11 cellular contexts compared by ENCODE assay signal in the genomic region with DNA sequence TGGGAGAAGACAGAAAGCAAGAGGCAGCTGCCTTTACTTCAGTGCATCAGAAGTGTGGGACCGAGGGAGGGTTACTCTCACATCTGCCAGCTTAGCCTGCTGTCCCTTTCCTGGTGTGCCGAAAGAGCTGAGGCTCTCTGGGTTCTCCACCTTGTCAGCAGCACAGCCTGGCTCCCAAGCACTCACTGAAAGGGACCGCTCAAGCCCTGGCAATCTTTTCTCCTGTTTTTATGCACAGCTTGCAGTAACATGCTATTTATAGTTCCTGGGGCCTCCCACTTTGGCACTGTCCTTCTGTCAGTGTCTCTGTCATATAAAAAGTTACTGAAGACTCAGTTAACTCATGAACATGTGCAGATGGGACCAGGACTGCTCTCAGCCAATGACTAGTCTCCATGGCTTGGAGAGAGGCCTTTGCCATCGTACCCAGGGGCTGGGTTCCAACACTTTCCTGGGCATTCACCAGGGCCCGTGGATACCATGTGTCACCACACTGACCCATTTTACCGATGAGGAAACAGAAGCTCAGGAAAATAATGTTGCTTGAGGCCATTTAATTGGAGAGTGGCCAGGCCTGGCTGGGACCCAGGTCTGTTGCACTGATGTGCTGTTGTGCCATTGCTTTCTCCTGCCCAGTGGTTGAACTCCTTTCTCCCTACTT. TPM values are rescaled to one million over a fixed set of nuclear protein-coding genes. Genes with fewer than 3 reads are reported as not detected.
DNase-seq lines count a peak whose midpoint lies in the region; ATAC-seq and TF ChIP-seq lines count a peak whose summit lies in the region.
"Had no signal": no experiment of that assay in that cellular context is flagged by ENCODE, and none has a peak within 500 bp of the region (broad histone marks: within the 10 kb centered on the region; RNA-seq: fewer than 3 reads in every experiment).

No MANE protein-coding gene starts in this region.

- no peak for ATAC-seq in CD8-positive, alpha-beta T cell
- ATAC-seq in Right ventricle myocardium superior (ENCODE audit: poor library complexity) (peak; percentile 85), HG02588 (IDR thresholded peaks at IDR 0.05; ENCODE audit: unreplicated experiment) (no peak)
- ATAC-seq in stimulated activated effector memory CD8-positive, alpha-beta T cell treated with anti-CD3 and anti-CD28 coated beads, Interleukin-12 subunit alpha, Interleukin-12 subunit beta, amount 100 ng/mL, for 72 hours: no peak
- ATAC-seq: activated CD4-positive, CD25-positive, alpha-beta regulatory T cell treated with anti-CD3 and anti-CD28 coated beads, Interleukin-2, amount 50 U/mL, for 24 hours had no signal

- no peak overlapping the region for H3K9ac ChIP-seq in SK-N-MC (ENCODE audit: insufficient read length)

- H3K4me1 Mint-ChIP-seq in CD8-positive, alpha-beta T cell (ENCODE audit: low read depth): peaks cover 23% of the 10 kb centered on the region
- peaks cover 17% of the 10 kb centered on the region for H3K4me1 Mint-ChIP-seq in stimulated activated effector memory CD8-positive, alpha-beta T cell treated with anti-CD3 and anti-CD28 coated beads, Interleukin-12 subunit alpha, Interleukin-12 subunit beta, amount 100 ng/mL, for 72 hours

- intact Hi-C loops in CD8-positive, alpha-beta T cell (cut with DNase I, micrococcal nuclease): no loop called here
- intact Hi-C loops in Right ventricle myocardium superior (cut with DNase I): loop anchor here (10.0 kb wide), 1 partner anchor 129 kb away; no protein-coding TSS in a partner anchor
- intact Hi-C loops in stomach (cut with DNase I; ENCODE audit: low total_unique reads): no loop called here

- H3K9me3 Mint-ChIP-seq in CD8-positive, alpha-beta T cell: peaks cover 8% of the 10 kb centered on the region
- no peaks in the 10 kb centered on the region for H3K9me3 Mint-ChIP-seq in stimulated activated effector memory CD8-positive, alpha-beta T cell treated with anti-CD3 and anti-CD28 coated beads, Interleukin-12 subunit alpha, Interleukin-12 subunit beta, amount 100 ng/mL, for 72 hours

- H3K9me3 ChIP-seq in CD8-positive, alpha-beta T cell (ENCODE audit: low read length): no peaks in the 10 kb centered on the region
- H3K9me3 ChIP-seq in SK-N-MC (ENCODE audit: low read depth, low read length) (no peaks in the 10 kb centered on the region), stomach (no peaks in the 10 kb centered on the region)

- H3K27me3 Mint-ChIP-seq in CD8-positive, alpha-beta T cell (ENCODE audit: low read depth): no peaks in the 10 kb centered on the region

- H3K4me3 Mint-ChIP-seq in CD8-positive, alpha-beta T cell: no peak overlapping the region
- H3K4me3 Mint-ChIP-seq in stimulated activated effector memory CD8-positive, alpha-beta T cell treated with anti-CD3 and anti-CD28 coated beads, Interleukin-12 subunit alpha, Interleukin-12 subunit beta, amount 100 ng/mL, for 72 hours: no peak overlapping the region

- no peak for TF ChIP-seq EP300 in stomach (IDR thresholded peaks at IDR 0.05)

- no peaks in the 10 kb centered on the region for H3K36me3 ChIP-seq in CD8-positive, alpha-beta T cell (ENCODE audit: insufficient read depth, low read length)
- H3K36me3 ChIP-seq in SK-N-MC (ENCODE audit: insufficient read depth, low read length) (peaks cover 41% of the 10 kb centered on the region), stomach (peaks cover 0 to 17% (median 12%) of the 10 kb centered on the region in 4 donors)

- TF ChIP-seq CTCF in CD8-positive, alpha-beta T cell (IDR thresholded peaks at IDR 0.05): no peak
- no peak for TF ChIP-seq CTCF in stomach (IDR thresholded peaks at IDR 0.05)

- H3K36me3 Mint-ChIP-seq in CD8-positive, alpha-beta T cell: peaks cover 40% of the 10 kb centered on the region
- peaks cover 44% of the 10 kb centered on the region for H3K36me3 Mint-ChIP-seq in stimulated activated effector memory CD8-positive, alpha-beta T cell treated with anti-CD3 and anti-CD28 coated beads, Interleukin-12 subunit alpha, Interleukin-12 subunit beta, amount 100 ng/mL, for 72 hours

- no peak for DNase-seq in CD8-positive, alpha-beta T cell
- DNase-seq in SK-N-MC (ENCODE audit: low read depth, low spot score) (no peak), Right ventricle myocardium superior (peak; percentile 70), stomach (no peak), midbrain (lab: John Stamatoyannopoulos, UW) (no peak), DMS79 (lab: John Stamatoyannopoulos, UW) (no peak)
- no peak for DNase-seq in stimulated activated effector memory CD8-positive, alpha-beta T cell treated with anti-CD3 and anti-CD28 coated beads, Interleukin-12 subunit alpha, Interleukin-12 subunit beta, amount 100 ng/mL, for 72 hours (ENCODE audit: low spot score in 2 of 2)
- DNase-seq: activated naive CD4-positive, alpha-beta T cell treated with anti-CD3 and anti-CD28 coated beads, Interleukin-2, amount 50 U/mL, for 16 hours; stimulated activated CD4-positive, alpha-beta T cell treated with anti-CD3 and anti-CD28 coated beads, Interleukin-4, amount 100 ng/mL, for 24 hours had no signal

- POLR2A ChIA-PET in CD8-positive, alpha-beta T cell (lab: Charles Lee): interaction anchor here (1.0 to 1.2 kb wide), 2 partner anchors 12 to 52 kb away, joined by 3 to 4 read pairs; no protein-coding TSS in a partner anchor

- peaks cover 16% of the 10 kb centered on the region for H3K4me1 ChIP-seq in CD8-positive, alpha-beta T cell (ENCODE audit: insufficient read depth, low read length)
- H3K4me1 ChIP-seq in stomach: peaks cover 11 to 49% (median 32%) of the 10 kb centered on the region in 4 donors

- no peak for TF ChIP-seq POLR2A in stomach (IDR thresholded peaks at IDR 0.05)

- CTCF ChIA-PET in CD8-positive, alpha-beta T cell (lab: Charles Lee): no interaction called here

- no peak overlapping the region for H3K27ac ChIP-seq in CD8-positive, alpha-beta T cell (ENCODE audit: low read depth, low read length)
- H3K27ac ChIP-seq in SK-N-MC (peak overlapping the region; percentile 44; the same call in 1 of the 2 replicates), stomach (peak overlapping the region in 4 of 5 donors; percentile 28 to 73 (median 50))

- 51 to 69% (median 62%) methylated on average over 5 to 6 of the region's 6 CpGs for WGBS in stomach, 5 donors

- H3K27me3 ChIP-seq in CD8-positive, alpha-beta T cell (ENCODE audit: insufficient read depth, low read length): no peaks in the 10 kb centered on the region
- H3K27me3 ChIP-seq in stomach: no peaks in the 10 kb centered on the region

- H3K4me3 ChIP-seq in CD8-positive, alpha-beta T cell (ENCODE audit: low read depth, low read length): no peak overlapping the region
- no peak overlapping the region for H3K4me3 ChIP-seq in SK-N-MC
- no peak overlapping the region for H3K4me3 ChIP-seq in stomach

- H3K27ac Mint-ChIP-seq in CD8-positive, alpha-beta T cell: peak overlapping the region; percentile 29
- no peak overlapping the region for H3K27ac Mint-ChIP-seq in stimulated activated effector memory CD8-positive, alpha-beta T cell treated with anti-CD3 and anti-CD28 coated beads, Interleukin-12 subunit alpha, Interleukin-12 subunit beta, amount 100 ng/mL, for 72 hours

RNA-seq across cellular contexts. Expression of gene PANK2, which starts 46.2 kb away (rescaled TPM):
- total RNA-seq in CD8-positive, alpha-beta T cell: 10 to 100 TPM; 44.2 to 53.5 TPM
- total RNA-seq in Right ventricle myocardium superior: 15.9 TPM
- total RNA-seq in stomach: 10 to 100 TPM in 4 of 5 donors, 1 to 10 TPM in 1; 8.8 to 68.4 (median 39.0) TPM
- polyA plus RNA-seq in stomach: 10 to 100 TPM; 19.3 to 28.5 (median 25.1) TPM
